In the genomic region with DNA sequence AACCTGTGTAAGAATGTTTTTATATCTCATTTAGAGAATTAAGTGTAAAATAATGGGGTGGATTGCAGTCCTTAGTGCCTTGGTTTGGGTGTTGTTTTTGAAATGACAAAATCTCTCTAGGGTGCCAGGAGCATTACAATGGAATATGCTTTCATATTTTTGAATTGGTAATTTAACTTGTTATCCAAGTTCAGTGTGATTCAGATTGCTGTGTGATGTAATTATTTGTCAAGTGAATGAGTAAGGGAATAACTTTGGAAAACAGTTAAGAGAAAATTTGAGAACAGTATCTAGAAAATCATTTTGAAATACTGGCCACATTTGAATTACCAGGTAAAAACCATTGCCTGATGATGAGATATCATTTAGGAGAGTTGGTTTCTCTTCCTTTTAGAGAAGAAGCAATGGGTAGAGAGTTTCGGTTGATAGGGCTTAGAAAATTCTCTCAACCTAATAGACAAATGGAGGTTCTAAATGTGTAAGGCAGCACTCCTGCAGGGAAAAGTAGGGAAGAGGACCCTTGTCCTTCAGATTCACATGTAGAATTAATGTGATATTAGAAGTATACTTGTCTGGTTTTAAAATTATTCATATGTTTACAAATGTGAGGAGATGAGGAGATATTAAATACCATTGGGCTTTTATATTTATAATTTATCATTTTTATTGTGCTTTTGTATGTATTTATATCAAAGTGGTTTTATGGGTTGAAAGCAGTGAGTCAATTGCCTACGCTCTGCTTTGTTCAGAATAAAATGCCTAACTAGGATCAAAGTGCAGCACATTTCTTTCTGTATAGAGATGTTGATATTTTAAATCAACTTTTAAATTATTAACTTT, we compare ENCODE assay signal across 14 cellular contexts.
A peak's percentile ranks its signal among the peaks of the same experiment; 100 is the strongest.
DNase-seq lines count a peak whose midpoint lies in the region; ATAC-seq, FAIRE-seq and TF ChIP-seq lines count a peak whose summit lies in the region.
"Had no signal": no experiment of that assay in that cellular context is flagged by ENCODE, and none has a peak within 500 bp of the region (broad histone marks: within the 10 kb centered on the region; RNA-seq: fewer than 3 reads in every experiment).

No MANE protein-coding gene starts in this region.

- TSS peak; percentile 32 for BruUV-seq in Caco-2 (replicated peaks; lab: Mats Ljungman, UMichigan)
- no TSS peak for BruUV-seq in A673 (replicated peaks; lab: Mats Ljungman, UMichigan)

- peak; percentile 75 for ATAC-seq in left colon
- ATAC-seq in naive thymus-derived CD4-positive, alpha-beta T cell = no peak

- no peaks in the 10 kb centered on the region for H3K27me3 Mint-ChIP-seq in Caco-2 (ENCODE audit: insufficient read depth, unreplicated experiment)
- no peaks in the 10 kb centered on the region for H3K27me3 Mint-ChIP-seq in naive thymus-derived CD4-positive, alpha-beta T cell
- H3K27me3 Mint-ChIP-seq: activated naive CD8-positive, alpha-beta T cell had no signal

- no peak overlapping the region for H3K27ac Mint-ChIP-seq in Caco-2 (ENCODE audit: unreplicated experiment)
- no peak overlapping the region for H3K27ac Mint-ChIP-seq in naive thymus-derived CD4-positive, alpha-beta T cell
- H3K27ac Mint-ChIP-seq: activated naive CD8-positive, alpha-beta T cell had no signal

- H3K4me3 Mint-ChIP-seq in Caco-2 (ENCODE audit: unreplicated experiment) = no peak overlapping the region
- no peak overlapping the region for H3K4me3 Mint-ChIP-seq in naive thymus-derived CD4-positive, alpha-beta T cell
- H3K4me3 Mint-ChIP-seq: activated naive CD8-positive, alpha-beta T cell had no signal

- H3K4me3 ChIP-seq in Caco-2 (ENCODE audit: low read depth, low read length) = no peak overlapping the region
- H3K4me3 ChIP-seq in adipocyte (ENCODE audit: low read length) = no peak overlapping the region
- H3K4me3 ChIP-seq in A673 (ENCODE audit: low read depth, low read length, poor library complexity, severe bottlenecking) = no peak overlapping the region
- H3K4me3 ChIP-seq in naive thymus-derived CD4-positive, alpha-beta T cell (ENCODE audit: low read length) = no peak overlapping the region
- H3K4me3 ChIP-seq: SJCRH30, upper lobe of left lung had no signal

- DNase-seq in Caco-2 = no peak
- no peak for DNase-seq in H54 (ENCODE audit: insufficient read length, low spot score)
- peak; percentile 22 for DNase-seq in adipocyte (ENCODE audit: low read depth)
- no peak for DNase-seq in left colon
- no peak for DNase-seq in A673 (ENCODE audit: low spot score)
- DNase-seq in naive thymus-derived CD4-positive, alpha-beta T cell = no peak
- no peak for DNase-seq in superior temporal gyrus (ENCODE audit: extremely low spot score)
- DNase-seq in anterior cingulate cortex (lab: John Stamatoyannopoulos, UW) = no peak
- DNase-seq: DMS53, NCI-H1436, NCI-H774, SJCRH30, upper lobe of left lung had no signal

- H3K9me3 ChIP-seq in Caco-2 (no peaks in the 10 kb centered on the region), adipocyte (ENCODE audit: control insufficient read depth, low read length) (no peaks in the 10 kb centered on the region), A673 (ENCODE audit: low read depth, low read length, poor library complexity, severe bottlenecking) (no peaks in the 10 kb centered on the region)
- no peaks in the 10 kb centered on the region for H3K9me3 ChIP-seq in naive thymus-derived CD4-positive, alpha-beta T cell (ENCODE audit: control insufficient read depth in 2 of 3, low read length in 3 of 3)
- H3K9me3 ChIP-seq: SJCRH30, upper lobe of left lung had no signal

- H3K36me3 ChIP-seq in Caco-2 (ENCODE audit: control insufficient read depth, insufficient read depth, low read length) = no peaks in the 10 kb centered on the region
- no peaks in the 10 kb centered on the region for H3K36me3 ChIP-seq in adipocyte (ENCODE audit: control insufficient read depth, insufficient read depth, low read length, severe bottlenecking)
- no peaks in the 10 kb centered on the region for H3K36me3 ChIP-seq in A673 (ENCODE audit: insufficient read depth, low read length, poor library complexity, severe bottlenecking)
- H3K36me3 ChIP-seq in naive thymus-derived CD4-positive, alpha-beta T cell (ENCODE audit: control insufficient read depth in 2 of 3, insufficient read depth in 3 of 3, low read length in 3 of 3) = no peaks in the 10 kb centered on the region
- H3K36me3 ChIP-seq: SJCRH30, upper lobe of left lung had no signal

- H3K27ac ChIP-seq in A673 (ENCODE audit: low read depth, low read length, poor library complexity, severe bottlenecking) = no peak overlapping the region
- H3K27ac ChIP-seq in naive thymus-derived CD4-positive, alpha-beta T cell (ENCODE audit: low read depth, low read length) = no peak overlapping the region
- H3K27ac ChIP-seq: SJCRH30, upper lobe of left lung had no signal

- peak; percentile 6 for FAIRE-seq in H54 (lab: Jason Lieb, UNC)

- H3K9me3 Mint-ChIP-seq in Caco-2 (ENCODE audit: unreplicated experiment) = no peaks in the 10 kb centered on the region
- H3K9me3 Mint-ChIP-seq in naive thymus-derived CD4-positive, alpha-beta T cell = peaks cover 0 to 1% (median 0%) of the 10 kb centered on the region in 11 donors

- H3K4me1 ChIP-seq in Caco-2 (no peaks in the 10 kb centered on the region), adipocyte (ENCODE audit: control insufficient read depth, insufficient read depth, low read length) (peaks cover 10% of the 10 kb centered on the region), A673 (ENCODE audit: insufficient read depth, low read length, poor library complexity, severe bottlenecking) (peaks cover 7% of the 10 kb centered on the region)
- H3K4me1 ChIP-seq in naive thymus-derived CD4-positive, alpha-beta T cell (ENCODE audit: control insufficient read depth in 2 of 2, insufficient read depth in 2 of 2, low read length in 2 of 2) = no peaks in the 10 kb centered on the region
- H3K4me1 ChIP-seq: SJCRH30 had no signal

- H3K9ac ChIP-seq in adipocyte (ENCODE audit: low read length) = no peak overlapping the region

- intact Hi-C loops in Caco-2 (cut with micrococcal nuclease; ENCODE audit: unreplicated experiment) (no loop called here), left colon (cut with DNase I, micrococcal nuclease) (no loop called here), A673 (cut with micrococcal nuclease; ENCODE audit: unreplicated experiment) (no loop called here)
- intact Hi-C loops in naive thymus-derived CD4-positive, alpha-beta T cell (cut with micrococcal nuclease) = loop anchor here in 1 of 2 donors (10.0 kb wide), 3 partner anchors 335 to 655 kb away; a partner anchor contains a TSS

- H3K36me3 Mint-ChIP-seq in Caco-2 (ENCODE audit: insufficient read depth, unreplicated experiment) = no peaks in the 10 kb centered on the region
- H3K36me3 Mint-ChIP-seq in naive thymus-derived CD4-positive, alpha-beta T cell = peaks cover 0 to 13% (median 5%) of the 10 kb centered on the region in 5 donors

- TF ChIP-seq POLR2A in H54 (IDR thresholded peaks at IDR 0.05; ENCODE audit: low read depth, low read length) = no peak

- H3K27me3 ChIP-seq in Caco-2 (replicated peaks; ENCODE audit: control insufficient read depth, insufficient read depth, low read length) (no peaks in the 10 kb centered on the region), adipocyte (replicated peaks; ENCODE audit: control insufficient read depth, insufficient read depth, low read length) (no peaks in the 10 kb centered on the region), A673 (replicated peaks; ENCODE audit: insufficient read depth, low read depth, low read length, poor library complexity) (no peaks in the 10 kb centered on the region)
- no peaks in the 10 kb centered on the region for H3K27me3 ChIP-seq in naive thymus-derived CD4-positive, alpha-beta T cell (ENCODE audit: control insufficient read depth in 2 of 2, insufficient read depth in 2 of 2, low read length in 2 of 2)
- H3K27me3 ChIP-seq: SJCRH30, upper lobe of left lung had no signal

- POLR2A ChIA-PET in Caco-2 (lab: Charles Lee) (no interaction called here), A673 (lab: Charles Lee; ENCODE audit: low non-redundant PET) (no interaction called here)
- POLR2A ChIA-PET in naive thymus-derived CD4-positive, alpha-beta T cell (lab: Charles Lee) = no interaction called here

- H3K4me1 Mint-ChIP-seq in Caco-2 (ENCODE audit: low read depth, unreplicated experiment) = no peaks in the 10 kb centered on the region
- H3K4me1 Mint-ChIP-seq in naive thymus-derived CD4-positive, alpha-beta T cell = peaks cover 0 to 24% (median 0%) of the 10 kb centered on the region in 7 donors

- CTCF ChIA-PET in Caco-2 (lab: Charles Lee) = no interaction called here
- CTCF ChIA-PET in A673 (lab: Charles Lee) = no interaction called here
- CTCF ChIA-PET in naive thymus-derived CD4-positive, alpha-beta T cell (lab: Charles Lee) = no interaction called here

- TF ChIP-seq CTCF in Caco-2 (IDR thresholded peaks at IDR 0.05; ENCODE audit: insufficient read depth in 1 of 2, low read depth in 1 of 2, low read length in 1 of 2, severe bottlenecking in 1 of 2, unreplicated experiment in 1 of 2) = no peak
- no peak for TF ChIP-seq CTCF in A673 (conservative IDR thresholded peaks at IDR 0.05; ENCODE audit: low read depth, low read length)
